ENCODE assay signal across 10 cellular contexts in genomic region chr5:51382508-51382758, GRCh38. TPM values are rescaled to one million over a fixed set of nuclear protein-coding genes. Genes with fewer than 3 reads are reported as not detected.
DNase-seq lines count a peak whose midpoint lies in the region; ATAC-seq and TF ChIP-seq lines count a peak whose summit lies in the region.
"Had no signal": no experiment of that assay in that cellular context is flagged by ENCODE, and none has a peak within 500 bp of the region (broad histone marks: within the 10 kb centered on the region; RNA-seq: fewer than 3 reads in every experiment).

No MANE protein-coding gene starts in this region.

- H2BK15ac ChIP-seq in mesenchymal stem cell (ENCODE audit: low read depth, poor library complexity, severe bottlenecking), result no peak overlapping the region

- H3K18ac ChIP-seq in mesenchymal stem cell (ENCODE audit: low read depth in 1 of 2, low read length in 2 of 2), result peak overlapping the region in 1 of 2 experiments; percentile 89

- no peak overlapping the region for H2BK5ac ChIP-seq in mesenchymal stem cell (ENCODE audit: low read depth, low read length, poor library complexity, severe bottlenecking)

- H3K4me1 ChIP-seq in SK-N-SH (ENCODE audit: control insufficient read depth in 1 of 2, insufficient read depth in 2 of 2, low read depth in 1 of 2, low read length in 1 of 2) (peaks cover 6 to 10% of the 10 kb centered on the region in 2 experiments; a peak in 3 of 4 replicates), mammary epithelial cell (ENCODE audit: insufficient read depth, low read length) (peaks cover 15% of the 10 kb centered on the region), mesenchymal stem cell (ENCODE audit: control insufficient read depth, insufficient read depth, low read depth, low read length) (peaks cover 18% of the 10 kb centered on the region), transverse colon (peaks cover 0 to 15% (median 8%) of the 10 kb centered on the region in 4 donors)

- peak overlapping the region in 1 of 2 experiments; percentile 97 for H2BK12ac ChIP-seq in mesenchymal stem cell (ENCODE audit: low read length in 2 of 2)

- H3K9me3 ChIP-seq in SK-N-SH (no peaks in the 10 kb centered on the region), mammary epithelial cell (replicated peaks; ENCODE audit: insufficient read depth, low read length) (peaks cover 2% of the 10 kb centered on the region), mesenchymal stem cell (ENCODE audit: control insufficient read depth, low read length) (no peaks in the 10 kb centered on the region), transverse colon (no peaks in the 10 kb centered on the region)

- H4K91ac ChIP-seq in mesenchymal stem cell (ENCODE audit: low read length), result no peak overlapping the region

- no peaks in the 10 kb centered on the region for H3K27me3 ChIP-seq in SK-N-SH (ENCODE audit: insufficient read depth)
- H3K27me3 ChIP-seq in mammary epithelial cell (ENCODE audit: insufficient read depth, low read length), result peaks cover 65% of the 10 kb centered on the region
- peaks cover 76 to 94% of the 10 kb centered on the region in 2 experiments for H3K27me3 ChIP-seq in mesenchymal stem cell (ENCODE audit: control insufficient read depth in 1 of 2, insufficient read depth in 1 of 2, low read length in 2 of 2)
- peaks cover 100% of the 10 kb centered on the region for H3K27me3 ChIP-seq in transverse colon

- CTCF ChIA-PET in SK-N-SH (lab: Yijun Ruan, JAX) (interaction anchor here (1.0 to 14.4 kb wide), 12 partner anchors 11 to 1274 kb away, joined by 3 to 303 read pairs (median 4); no protein-coding TSS in a partner anchor), mammary epithelial cell (lab: Charles Lee; ENCODE audit: low non-redundant PET) (interaction anchor here (0.6 kb wide), 1 partner anchor 1329 kb away, joined by 3 read pairs; no protein-coding TSS in a partner anchor)

- peak overlapping the region; percentile 16 for H4K8ac ChIP-seq in mesenchymal stem cell (ENCODE audit: low read length)

- 4% methylated on average over 12 of the region's 12 CpGs for WGBS in SK-N-SH (ENCODE audit: low lambda C conversion rate)
- 11% methylated on average over 11 of the region's 12 CpGs for WGBS in mammary epithelial cell (ENCODE audit: low coverage, missing lambda C conversion rate)
- WGBS in mesenchymal stem cell, result 0% methylated on average over 4 of the region's 12 CpGs
- 14 to 18% methylated on average over 10 to 12 of the region's 12 CpGs for WGBS in transverse colon (ENCODE audit: low coverage in 1 of 2), 2 donors

- H3K23ac ChIP-seq in mesenchymal stem cell (ENCODE audit: low read length in 2 of 2), result no peak overlapping the region

- no peak overlapping the region for H2BK120ac ChIP-seq in mesenchymal stem cell (ENCODE audit: low read depth, low read length)

- intact Hi-C loops in mammary epithelial cell (cut with micrococcal nuclease), result loop anchor here (5.0 to 10.0 kb wide), 3 partner anchors 182 to 625 kb away; no protein-coding TSS in a partner anchor
- intact Hi-C loops in transverse colon (cut with DNase I; ENCODE audit: low total_unique reads), result no loop called here

- TF ChIP-seq CTCF in SK-N-SH (IDR thresholded peaks at IDR 0.05), result no peak
- TF ChIP-seq CTCF in mammary epithelial cell (conservative IDR thresholded peaks at IDR 0.05 in 1 of 2, IDR thresholded peaks at IDR 0.05 in 1 of 2; ENCODE audit: extremely low read depth in 1 of 2, insufficient read depth in 1 of 2, low read depth in 1 of 2, low read length in 2 of 2), result no peak
- no peak for TF ChIP-seq CTCF in transverse colon (IDR thresholded peaks at IDR 0.05)

- no peaks in the 10 kb centered on the region for H3K9me2 ChIP-seq in SK-N-SH

- TF ChIP-seq RAD21 in SK-N-SH (IDR thresholded peaks at IDR 0.05; ENCODE audit: low read length), result no peak

- peak overlapping the region; percentile 85 for H3K4me2 ChIP-seq in SK-N-SH
- H3K4me2 ChIP-seq in mammary epithelial cell (ENCODE audit: insufficient read depth, low read depth, low read length), result peak overlapping the region; percentile 76
- H3K4me2 ChIP-seq in mesenchymal stem cell (ENCODE audit: low read length, poor library complexity, severe bottlenecking), result peak overlapping the region; percentile 99

- H2AK5ac ChIP-seq in mesenchymal stem cell (ENCODE audit: low read length, severe bottlenecking), result no peak overlapping the region

- no peak for ATAC-seq in SK-N-SH treated with all-trans-retinoic acid at 6 μM for 48 hours
- ATAC-seq in GM21576 (IDR thresholded peaks at IDR 0.05; ENCODE audit: unreplicated experiment), result no peak
- ATAC-seq: activated CD8-positive, alpha-beta T cell treated with anti-CD3 and anti-CD28 coated beads for 36 hours had no signal

- H3K14ac ChIP-seq in mesenchymal stem cell (ENCODE audit: low read length in 2 of 2), result peak overlapping the region in 1 of 2 experiments; percentile 98

- no peaks in the 10 kb centered on the region for H3K79me1 ChIP-seq in mesenchymal stem cell (replicated peaks; ENCODE audit: low read length, poor library complexity, severe bottlenecking)

- TF ChIP-seq POLR2A in transverse colon (IDR thresholded peaks at IDR 0.05), result no peak
- no peak for TF ChIP-seq POLR2A in erythroblast (IDR thresholded peaks at IDR 0.05; ENCODE audit: low read length)

- dilution Hi-C loops in mammary epithelial cell (cut with HindIII; ENCODE audit: low sequenced_read_pairs), result no loop called here

- H3K36me3 ChIP-seq in SK-N-SH (replicated peaks in 1 of 2; ENCODE audit: control insufficient read depth in 1 of 2, insufficient read depth in 2 of 2, low read length in 1 of 2) (peaks cover 0 to 13% of the 10 kb centered on the region in 2 experiments), mammary epithelial cell (ENCODE audit: insufficient read depth, low read length) (no peaks in the 10 kb centered on the region), mesenchymal stem cell (ENCODE audit: control insufficient read depth in 1 of 2, insufficient read depth in 2 of 2, low read depth in 1 of 2, low read length in 2 of 2) (no peaks in the 10 kb centered on the region), transverse colon (no peaks in the 10 kb centered on the region)

- H4K20me1 ChIP-seq in SK-N-SH (ENCODE audit: insufficient read depth) (no peaks in the 10 kb centered on the region), mammary epithelial cell (ENCODE audit: insufficient read depth, low read length) (no peaks in the 10 kb centered on the region)

- peaks cover 10% of the 10 kb centered on the region for H3F3A ChIP-seq in SK-N-SH (replicated peaks; ENCODE audit: insufficient read depth)

- no peak for TF ChIP-seq EP300 in SK-N-SH (IDR thresholded peaks at IDR 0.05; ENCODE audit: borderline replicate concordance in 1 of 2, low read depth in 1 of 2, low read length in 1 of 2)
- no peak for TF ChIP-seq EP300 in transverse colon (IDR thresholded peaks at IDR 0.05; ENCODE audit: low read depth)

- no peak overlapping the region for H3K4ac ChIP-seq in mesenchymal stem cell (ENCODE audit: low read depth in 1 of 2, low read length in 2 of 2)

- H2AFZ ChIP-seq in SK-N-SH (ENCODE audit: low read depth), result peak overlapping the region; percentile 57
- peak overlapping the region; percentile 73 for H2AFZ ChIP-seq in mammary epithelial cell (ENCODE audit: low read depth, low read length)
- no peak overlapping the region for H2AFZ ChIP-seq in mesenchymal stem cell (ENCODE audit: low read depth, low read length)

- in situ Hi-C loops in mammary epithelial cell (cut with MboI; ENCODE audit: low sequenced_read_pairs in 2 of 2) (no loop called here), transverse colon (cut with MboI; ENCODE audit: low pct_ligation_motif_present in 1 of 4, low pct_unique_long_range_greater_than_20kb in 1 of 4, low sequenced_read_pairs in 3 of 4) (no loop called here)

- DNase-seq in SK-N-SH (no peak), mammary epithelial cell (no peak), mesenchymal stem cell (no peak), transverse colon (no peak), NCI-H2196 (lab: John Stamatoyannopoulos, UW; ENCODE audit: unreplicated experiment) (no peak), erythroblast (lab: John Stamatoyannopoulos, UW) (no peak)
- DNase-seq: activated CD8-positive, alpha-beta T cell treated with anti-CD3 and anti-CD28 coated beads for 36 hours; MM.1S had no signal

- H3K27ac ChIP-seq in SK-N-SH (ENCODE audit: low read depth in 2 of 2, low read length in 1 of 2) (peak overlapping the region; percentile 88 to 100), mammary epithelial cell (ENCODE audit: insufficient read depth, low read depth, low read length) (no peak overlapping the region), mesenchymal stem cell (ENCODE audit: low read length, poor library complexity, severe bottlenecking) (no peak overlapping the region), transverse colon (peak overlapping the region in 3 of 4 donors; percentile 24 to 61 (median 49))

- POLR2A ChIA-PET in SK-N-SH (lab: Yijun Ruan, JAX), result interaction anchor here (0.7 to 15.0 kb wide), 22 partner anchors 11 to 1225 kb away, joined by 3 to 437 read pairs (median 12); no protein-coding TSS in a partner anchor

- peak overlapping the region; percentile 83 to 86 for H3K4me3 ChIP-seq in SK-N-SH (ENCODE audit: low read depth in 2 of 2, low read length in 1 of 2)
- peak overlapping the region in 1 of 3 experiments; percentile 36 for H3K4me3 ChIP-seq in mammary epithelial cell (replicated peaks in 1 of 3; ENCODE audit: insufficient read depth in 1 of 3, low read depth in 2 of 3, low read length in 3 of 3)
- H3K4me3 ChIP-seq in mesenchymal stem cell (ENCODE audit: insufficient read depth in 1 of 2, low read depth in 1 of 2, low read length in 2 of 2), result peak overlapping the region in 1 of 2 experiments; percentile 72
- H3K4me3 ChIP-seq in transverse colon, result peak overlapping the region in 2 of 4 donors; percentile 37 to 46

- no TSS peak for BruUV-seq in mammary epithelial cell (replicated peaks; lab: Mats Ljungman, UMichigan)

- H3K79me2 ChIP-seq in SK-N-SH (ENCODE audit: insufficient read depth) (peaks cover 79% of the 10 kb centered on the region), mammary epithelial cell (ENCODE audit: insufficient read depth, low read length) (no peaks in the 10 kb centered on the region)

- H3K9ac ChIP-seq in SK-N-SH (peak overlapping the region; percentile 79), mammary epithelial cell (ENCODE audit: insufficient read depth, low read length) (no peak overlapping the region), mesenchymal stem cell (ENCODE audit: low read length) (no peak overlapping the region)

TF ChIP-seq in SK-N-SH, 30 proteins besides CTCF, POLR2A, EP300 and RAD21 (continues in another document):
- TF ChIP-seq TAF1 (IDR thresholded peaks at IDR 0.05; ENCODE audit: borderline replicate concordance, low read depth, low read length), result no peak

TF ChIP-seq in SK-N-SH treated with all-trans-retinoic acid at 6 μM for 48 hours, 23 proteins besides CTCF, POLR2A, EP300 and RAD21 (continues in another document):
- no peak for TF ChIP-seq CSDC2 (CRISPR knock-in tag; IDR thresholded peaks at IDR 0.05)

RNA-seq across cellular contexts. Expression of gene ISL1, which starts 0.8 kb away (rescaled TPM):
- polyA plus RNA-seq in SK-N-SH (2012; rRNA removed) (15.2 and 15.5 TPM in 2 replicates), mammary epithelial cell (not detected)
- 14.6 and 20.2 TPM in 2 replicates for polyA plus RNA-seq in SK-N-SH (2012; cell fraction: cytosol; rRNA removed)
- 22.3 and 38.7 TPM in 2 replicates for polyA plus RNA-seq in SK-N-SH (2012; cell fraction: nucleus; rRNA removed)
- total RNA-seq in mammary epithelial cell (under 1 TPM in 1 of 2 donors, not detected in 1; 0.28 TPM), transverse colon (under 1 TPM in 2 of 4 donors, not detected in 2; 0.41 to 0.48 TPM)
- polyA minus RNA-seq in mammary epithelial cell, result not detected
- 5.6 TPM for polyA plus RNA-seq in mesenchymal stem cell (2013, experiment 1 of 2)
- 5.6 TPM for polyA plus RNA-seq in mesenchymal stem cell (2013, experiment 2 of 2)
- total RNA-seq: activated CD8-positive, alpha-beta T cell treated with anti-CD3 and anti-CD28 coated beads for 36 hours had no signal

Comparison
In these comparisons a context has a peak if more than half of its experiments do, and no peak if none do; other contexts are left out.
1. H3K27ac ChIP-seq: peak in SK-N-SH (2 of 2) and transverse colon (3 of 4); none in mammary epithelial cell (single experiment) and mesenchymal stem cell (single experiment).
2. Peak in every context shown above with its lines, with median percentiles within 50 percentile points of each other: H3K4me2 ChIP-seq.